Comparison of ENCODE assay signal across 20 cellular contexts in the genomic region with DNA sequence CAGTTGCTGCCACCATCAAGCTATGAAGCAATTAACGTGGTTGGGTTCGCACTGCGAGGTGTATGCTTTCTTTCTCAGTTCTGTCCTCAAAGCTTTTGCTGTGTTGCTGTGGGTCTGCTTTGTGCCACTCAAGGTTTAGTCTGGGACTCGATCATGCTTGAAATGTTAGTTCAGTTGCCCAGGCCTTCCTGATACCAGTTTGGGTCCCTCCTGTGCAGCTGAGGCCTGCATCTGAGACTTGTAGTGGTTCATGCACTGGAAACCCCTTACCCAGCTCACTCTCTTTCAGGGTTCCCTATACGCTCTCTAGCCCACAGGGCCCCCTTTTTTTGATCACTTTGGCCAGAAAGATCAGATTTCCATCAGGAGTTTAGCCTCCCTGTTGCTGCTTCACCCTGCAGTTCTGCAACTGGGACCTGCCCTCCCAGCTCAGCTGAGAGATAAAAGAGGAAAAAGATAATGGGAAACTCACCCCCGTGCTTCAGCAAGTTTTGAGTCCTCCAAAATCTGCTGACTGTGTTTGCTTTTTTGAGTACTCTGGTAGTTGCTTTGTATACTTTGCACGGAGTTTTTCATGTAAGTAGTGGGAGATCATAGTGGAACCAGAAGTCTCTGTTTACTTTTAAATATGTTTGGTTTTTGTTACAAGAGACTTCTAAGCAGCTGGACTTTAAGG.
DNase-seq lines count a peak whose midpoint lies in the region; ATAC-seq and TF ChIP-seq lines count a peak whose summit lies in the region.
"Had no signal": no experiment of that assay in that cellular context is flagged by ENCODE, and none has a peak within 500 bp of the region (broad histone marks: within the 10 kb centered on the region; RNA-seq: fewer than 3 reads in every experiment).

No MANE protein-coding gene starts in this region.

- H3K36me3 ChIP-seq in GM23338 (ENCODE audit: insufficient read depth), result no peaks in the 10 kb centered on the region
- no peaks in the 10 kb centered on the region for H3K36me3 ChIP-seq in KMS-11 (ENCODE audit: insufficient read depth)
- H3K36me3 ChIP-seq in hepatocyte (replicated peaks; ENCODE audit: insufficient read depth, low read depth), result no peaks in the 10 kb centered on the region
- H3K36me3 ChIP-seq: MG63 had no signal

- no TSS peak for BruUV-seq in Calu3 (replicated peaks; lab: Mats Ljungman, UMichigan)

- H3K4me1 Mint-ChIP-seq in GM23338, result peaks cover 5% of the 10 kb centered on the region; the same call in 1 of the 3 replicates
- H3K4me1 Mint-ChIP-seq in osteocyte (ENCODE audit: unreplicated experiment), result peaks cover 16% of the 10 kb centered on the region
- H3K4me1 Mint-ChIP-seq in Calu3 (ENCODE audit: low read depth, unreplicated experiment), result no peaks in the 10 kb centered on the region

- H3K4me2 ChIP-seq in GM23338, result no peak overlapping the region
- peak overlapping the region; percentile 31; the same call in 1 of the 2 replicates for H3K4me2 ChIP-seq in KMS-11
- H3K4me2 ChIP-seq in hepatocyte, result peak overlapping the region; percentile 0

- no peaks in the 10 kb centered on the region for H3K4me1 ChIP-seq in GM23338 (ENCODE audit: insufficient read depth)
- H3K4me1 ChIP-seq in KMS-11 (ENCODE audit: low read depth, poor library complexity, severe bottlenecking), result peaks cover 35% of the 10 kb centered on the region
- H3K4me1 ChIP-seq in hepatocyte (ENCODE audit: insufficient read depth), result peaks cover 5% of the 10 kb centered on the region

- 63% methylated on average over 7 of the region's 7 CpGs for WGBS in hepatocyte (ENCODE audit: low lambda C conversion rate, missing lambda C conversion rate)

- H3K36me3 Mint-ChIP-seq in GM23338 (ENCODE audit: low read depth) (no peaks in the 10 kb centered on the region), osteocyte (ENCODE audit: unreplicated experiment) (no peaks in the 10 kb centered on the region), Calu3 (ENCODE audit: insufficient read depth, unreplicated experiment) (no peaks in the 10 kb centered on the region)

- H3K9me2 ChIP-seq in GM23338 (ENCODE audit: insufficient read depth), result no peaks in the 10 kb centered on the region
- H3K9me2 ChIP-seq in hepatocyte (replicated peaks; ENCODE audit: insufficient read depth), result no peaks in the 10 kb centered on the region

- no peak for DNase-seq in GM23338 (ENCODE audit: low spot score)
- no peak for DNase-seq in hepatocyte (ENCODE audit: low spot score)
- no peak for DNase-seq in osteocyte (ENCODE audit: extremely low spot score, unreplicated experiment)
- no peak for DNase-seq in Calu3
- DNase-seq: ACHN, EL, HFFc6, Kasumi-1, MG63, NCI-H1092, NCI-H1436 treated with DMSO at 0.1 percent for 48 hours, NCI-H2029 treated with DMSO at 0.1 percent for 48 hours, NCI-H2171 treated with DMSO at 0.1 percent for 48 hours, SHP77 had no signal

- no peak for TF ChIP-seq CTCF in GM23338 (conservative IDR thresholded peaks at IDR 0.05; ENCODE audit: low read depth in 2 of 2)
- TF ChIP-seq CTCF in KMS-11 (conservative IDR thresholded peaks at IDR 0.05; ENCODE audit: low read depth, low read length), result no peak
- TF ChIP-seq CTCF in hepatocyte (IDR thresholded peaks at IDR 0.05; ENCODE audit: poor library complexity), result no peak
- no peak for TF ChIP-seq CTCF in osteocyte (IDR thresholded peaks at IDR 0.05)
- TF ChIP-seq CTCF in Calu3 (IDR thresholded peaks at IDR 0.05; ENCODE audit: unreplicated experiment), result no peak

- no peak overlapping the region for H3K9ac ChIP-seq in KMS-11

- H2AFZ ChIP-seq in GM23338, result peak overlapping the region; percentile 69
- H2AFZ ChIP-seq in KMS-11 (ENCODE audit: low read depth), result no peak overlapping the region
- H2AFZ ChIP-seq in hepatocyte, result no peak overlapping the region

- no peaks in the 10 kb centered on the region for H4K20me1 ChIP-seq in GM23338 (replicated peaks; ENCODE audit: insufficient read depth)
- no peaks in the 10 kb centered on the region for H4K20me1 ChIP-seq in KMS-11 (ENCODE audit: insufficient read depth)
- H4K20me1 ChIP-seq in hepatocyte (ENCODE audit: insufficient read depth, poor library complexity, severe bottlenecking), result no peaks in the 10 kb centered on the region

- no peak overlapping the region; the same call in 1 of the 2 replicates for H3K27ac Mint-ChIP-seq in GM23338
- peak overlapping the region; percentile 9 for H3K27ac Mint-ChIP-seq in osteocyte (ENCODE audit: unreplicated experiment)
- no peak overlapping the region for H3K27ac Mint-ChIP-seq in Calu3 (ENCODE audit: unreplicated experiment)
- H3K27ac Mint-ChIP-seq: HFFc6 had no signal

- H3K27me3 Mint-ChIP-seq in GM23338 (ENCODE audit: insufficient read depth, low read depth, poor library complexity) (no peaks in the 10 kb centered on the region), osteocyte (ENCODE audit: unreplicated experiment) (no peaks in the 10 kb centered on the region), Calu3 (ENCODE audit: unreplicated experiment) (no peaks in the 10 kb centered on the region)

- no peaks in the 10 kb centered on the region for H3F3A ChIP-seq in GM23338 (replicated peaks; ENCODE audit: low read depth)

- H3K4me3 Mint-ChIP-seq in GM23338, result no peak overlapping the region
- no peak overlapping the region for H3K4me3 Mint-ChIP-seq in osteocyte (ENCODE audit: unreplicated experiment)
- H3K4me3 Mint-ChIP-seq in Calu3 (ENCODE audit: low read depth, unreplicated experiment), result no peak overlapping the region
- H3K4me3 Mint-ChIP-seq: HFFc6 had no signal

- intact Hi-C loops in Calu3 (cut with micrococcal nuclease; ENCODE audit: unreplicated experiment), result no loop called here

- H3K27me3 ChIP-seq in GM23338 (ENCODE audit: insufficient read depth), result no peaks in the 10 kb centered on the region
- H3K27me3 ChIP-seq in KMS-11 (ENCODE audit: insufficient read depth, low read depth), result no peaks in the 10 kb centered on the region
- H3K27me3 ChIP-seq in hepatocyte, result peaks cover 6% of the 10 kb centered on the region
- H3K27me3 ChIP-seq: MG63 had no signal

- H3K79me2 ChIP-seq in GM23338 (replicated peaks; ENCODE audit: insufficient read depth) (no peaks in the 10 kb centered on the region), KMS-11 (ENCODE audit: insufficient read depth, low read depth) (no peaks in the 10 kb centered on the region), hepatocyte (no peaks in the 10 kb centered on the region)

- H3K27ac ChIP-seq in GM23338 (ENCODE audit: low read depth) (no peak overlapping the region), KMS-11 (peak overlapping the region; percentile 6; the same call in 1 of the 2 replicates), hepatocyte (no peak overlapping the region)
- H3K27ac ChIP-seq: C4-2B, SK-N-MC had no signal

- ATAC-seq in GM23338 (no peak), GM21515 (IDR thresholded peaks at IDR 0.05; ENCODE audit: unreplicated experiment) (no peak), GM19328 (IDR thresholded peaks at IDR 0.05; ENCODE audit: unreplicated experiment) (no peak)
- ATAC-seq: GM12878 had no signal

- no peaks in the 10 kb centered on the region for H3K9me3 Mint-ChIP-seq in GM23338
- no peaks in the 10 kb centered on the region for H3K9me3 Mint-ChIP-seq in osteocyte (ENCODE audit: unreplicated experiment)
- H3K9me3 Mint-ChIP-seq in Calu3 (ENCODE audit: low read depth, unreplicated experiment), result no peaks in the 10 kb centered on the region
- H3K9me3 Mint-ChIP-seq: HFFc6 had no signal

- H3K4me3 ChIP-seq in GM23338, result no peak overlapping the region
- H3K4me3 ChIP-seq in KMS-11 (IDR thresholded peaks at IDR 0.05; ENCODE audit: insufficient read depth, low read depth, low read length), result no peak overlapping the region
- no peak overlapping the region for H3K4me3 ChIP-seq in hepatocyte
- H3K4me3 ChIP-seq: GM12878, MG63, SK-N-MC had no signal

- H3K9me3 ChIP-seq in hepatocyte (ENCODE audit: low read depth), result no peaks in the 10 kb centered on the region
- H3K9me3 ChIP-seq: MG63 had no signal

- CTCF ChIA-PET in Calu3 (lab: Charles Lee), result no interaction called here

TF ChIP-seq in GM23338, 12 proteins besides CTCF, POLR2A, EP300 and RAD21 (continues in another document):
- TF ChIP-seq, protein P1, sequence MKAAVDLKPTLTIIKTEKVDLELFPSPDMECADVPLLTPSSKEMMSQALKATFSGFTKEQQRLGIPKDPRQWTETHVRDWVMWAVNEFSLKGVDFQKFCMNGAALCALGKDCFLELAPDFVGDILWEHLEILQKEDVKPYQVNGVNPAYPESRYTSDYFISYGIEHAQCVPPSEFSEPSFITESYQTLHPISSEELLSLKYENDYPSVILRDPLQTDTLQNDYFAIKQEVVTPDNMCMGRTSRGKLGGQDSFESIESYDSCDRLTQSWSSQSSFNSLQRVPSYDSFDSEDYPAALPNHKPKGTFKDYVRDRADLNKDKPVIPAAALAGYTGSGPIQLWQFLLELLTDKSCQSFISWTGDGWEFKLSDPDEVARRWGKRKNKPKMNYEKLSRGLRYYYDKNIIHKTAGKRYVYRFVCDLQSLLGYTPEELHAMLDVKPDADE (IDR thresholded peaks at IDR 0.05), result no peak
- TF ChIP-seq POLR2AphosphoS5 (IDR thresholded peaks at IDR 0.05; ENCODE audit: low read depth), result no peak
- TF ChIP-seq EZH2 (IDR thresholded peaks at IDR 0.05; ENCODE audit: low read depth, unreplicated experiment), result no peak
- TF ChIP-seq CREB1 (CRISPR knock-in tag; IDR thresholded peaks at IDR 0.05; ENCODE audit: low read depth), result no peak
- TF ChIP-seq ZNF331 (CRISPR knock-in tag; IDR thresholded peaks at IDR 0.05; ENCODE audit: low read depth), result no peak
- no peak for TF ChIP-seq STAT1 (IDR thresholded peaks at IDR 0.05; ENCODE audit: unreplicated experiment)
- no peak for TF ChIP-seq EZH2phosphoT487 (IDR thresholded peaks at IDR 0.05; ENCODE audit: unreplicated experiment)
- TF ChIP-seq JUNB (IDR thresholded peaks at IDR 0.05; ENCODE audit: unreplicated experiment), result no peak
